In genomic region chr12:115135800-115136211, GRCh38 we compare ENCODE assay signal across 9 cellular contexts.
A peak's percentile ranks its signal among the peaks of the same experiment; 100 is the strongest.
DNase-seq lines count a peak whose midpoint lies in the region; ATAC-seq lines count a peak whose summit lies in the region.
"Had no signal": no experiment of that assay in that cellular context is flagged by ENCODE, and none has a peak within 500 bp of the region (broad histone marks: within the 10 kb centered on the region; RNA-seq: fewer than 3 reads in every experiment).

No MANE protein-coding gene starts in this region.

- DNase-seq in COLO829 (ENCODE audit: low spot score) (peak; percentile 96), RPMI7951 (ENCODE audit: low read depth) (peak; percentile 96), Right ventricle myocardium inferior (ENCODE audit: missing footprints) (peak; percentile 85), pons (ENCODE audit: low spot score) (peak; percentile 80), NCI-H1930 (lab: John Stamatoyannopoulos, UW) (no peak), NCI-H2227 (lab: John Stamatoyannopoulos, UW; ENCODE audit: unreplicated experiment) (no peak)
- DNase-seq: activated CD4-positive, alpha-beta T cell treated with anti-CD3 and anti-CD28 coated beads, Interleukin-2, amount 50 U/mL, for 48 hours had no signal

- ATAC-seq in Right ventricle myocardium inferior (peak; percentile 97), HG02870 (IDR thresholded peaks at IDR 0.05; ENCODE audit: unreplicated experiment) (no peak), HG03469 (IDR thresholded peaks at IDR 0.05; ENCODE audit: unreplicated experiment) (no peak)

- intact Hi-C loops in Right ventricle myocardium inferior (cut with DNase I): no loop called here

Comparison
In these comparisons a context has a peak if more than half of its experiments do, and no peak if none do; other contexts are left out.
1. DNase-seq: peak in COLO829 (single experiment), RPMI7951 (single experiment), Right ventricle myocardium inferior (single experiment) and pons (single experiment); none in NCI-H1930 (0 of 2) and NCI-H2227 (single experiment).